Comparison of ENCODE assay signal across 22 cellular contexts in the genomic region with DNA sequence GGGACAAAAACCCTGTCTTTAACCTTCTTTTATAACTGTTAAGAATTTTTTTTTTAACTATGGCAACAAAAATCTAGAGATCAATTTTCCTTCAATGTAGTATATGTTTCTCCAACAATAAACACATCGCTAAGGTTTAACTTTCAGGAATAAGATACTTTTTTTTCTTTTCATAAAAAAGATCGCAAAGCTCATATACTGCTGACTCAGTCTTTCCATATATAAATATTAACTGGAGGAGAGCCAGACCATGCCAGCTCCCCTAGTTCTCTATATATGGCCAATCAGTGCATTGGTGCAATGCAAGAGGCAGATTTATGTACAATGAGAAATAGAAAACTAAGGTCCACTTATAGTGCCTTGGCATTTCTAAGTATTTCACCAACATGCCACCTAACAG.
"Had no signal": no experiment of that assay in that cellular context is flagged by ENCODE, and none has a peak within 500 bp of the region (broad histone marks: within the 10 kb centered on the region; RNA-seq: fewer than 3 reads in every experiment).

No MANE protein-coding gene starts in this region.

- H3K27ac Mint-ChIP-seq: activated naive CD4-positive, alpha-beta T cell treated with anti-CD3 and anti-CD28 coated beads for 36 hours; activated naive CD8-positive, alpha-beta T cell treated with anti-CD3 and anti-CD28 coated beads, Interleukin-2, amount 10 ng/mL, durations not matched to agents 7 days and 5 days; activated T-cell treated with anti-CD3 and anti-CD28 coated beads, Interleukin-2, amount 50 U/mL, for 72 hours; endodermal cell; stimulated activated naive CD8-positive, alpha-beta T cell treated with anti-CD3 and anti-CD28 coated beads, Interleukin-15, Interleukin-2, amounts not matched to agents 100 ng/mL and 50 ng/mL, for 24 hours; T-helper 17 cell had no signal

- H3K4me3 ChIP-seq: heart left ventricle had no signal

- H3K36me3 Mint-ChIP-seq: activated naive CD8-positive, alpha-beta T cell treated with anti-CD3 and anti-CD28 coated beads, Interleukin-2, amount 10 ng/mL, durations not matched to agents 7 days and 5 days had no signal

- H3K4me1 Mint-ChIP-seq: activated naive CD8-positive, alpha-beta T cell treated with anti-CD3 and anti-CD28 coated beads, Interleukin-2, amount 10 ng/mL, durations not matched to agents 7 days and 5 days; T-helper 17 cell had no signal

- H3K9me3 ChIP-seq: heart left ventricle had no signal

- H3K4me3 Mint-ChIP-seq: activated naive CD4-positive, alpha-beta T cell treated with anti-CD3 and anti-CD28 coated beads for 36 hours; activated naive CD8-positive, alpha-beta T cell treated with anti-CD3 and anti-CD28 coated beads, Interleukin-2, amount 10 ng/mL, durations not matched to agents 7 days and 5 days; activated T-cell treated with anti-CD3 and anti-CD28 coated beads, Interleukin-2, amount 50 U/mL, for 72 hours; endodermal cell; neural crest cell; stimulated activated naive CD8-positive, alpha-beta T cell treated with anti-CD3 and anti-CD28 coated beads, Interleukin-15, Interleukin-2, amounts not matched to agents 100 ng/mL and 50 ng/mL, for 24 hours; T-helper 17 cell had no signal

- ATAC-seq: activated T-cell treated with anti-CD3 and anti-CD28 coated beads, Interleukin-2, amount 50 U/mL, for 72 hours; heart left ventricle; left ventricle myocardium superior; T-helper 17 cell had no signal

- H3K36me3 ChIP-seq: heart left ventricle had no signal

- H3K9me3 Mint-ChIP-seq: activated naive CD8-positive, alpha-beta T cell treated with anti-CD3 and anti-CD28 coated beads, Interleukin-2, amount 10 ng/mL, durations not matched to agents 7 days and 5 days; neural crest cell had no signal

- H3K27me3 ChIP-seq: heart left ventricle had no signal

- DNase-seq: activated CD4-positive, alpha-beta T cell treated with anti-CD3 and anti-CD28 coated beads for 4 hours; activated CD4-positive, alpha-beta T cell treated with anti-CD3 and anti-CD28 coated beads, Interleukin-2, amount 50 U/mL, for 48 hours; activated CD4-positive, CD25-positive, alpha-beta regulatory T cell; activated effector memory CD4-positive, alpha-beta T cell treated with Interleukin-2 at 50 U/mL for 16 hours; activated naive CD4-positive, alpha-beta T cell treated with anti-CD3 and anti-CD28 coated beads for 36 hours; activated naive CD8-positive, alpha-beta T cell treated with anti-CD3 and anti-CD28 coated beads, Interleukin-2, amount 10 ng/mL, durations not matched to agents 7 days and 5 days; activated T-cell treated with anti-CD3 and anti-CD28 coated beads, Interleukin-2, amount 50 U/mL, for 72 hours; amniotic stem cell; cerebellar nuclear complex; cortex of kidney; endodermal cell; heart left ventricle; left ventricle myocardium superior; occipital lobe; posterior cingulate gyrus; stimulated activated CD4-positive, alpha-beta T cell treated with anti-CD3 and anti-CD28 coated beads, Interleukin-4, amount 100 ng/mL, for 24 hours; SW 1271; T-helper 17 cell; trophoblast cell had no signal

- FAIRE-seq: islet of Langerhans had no signal
